Comparison of ENCODE assay signal across 17 cellular contexts in the genomic region with DNA sequence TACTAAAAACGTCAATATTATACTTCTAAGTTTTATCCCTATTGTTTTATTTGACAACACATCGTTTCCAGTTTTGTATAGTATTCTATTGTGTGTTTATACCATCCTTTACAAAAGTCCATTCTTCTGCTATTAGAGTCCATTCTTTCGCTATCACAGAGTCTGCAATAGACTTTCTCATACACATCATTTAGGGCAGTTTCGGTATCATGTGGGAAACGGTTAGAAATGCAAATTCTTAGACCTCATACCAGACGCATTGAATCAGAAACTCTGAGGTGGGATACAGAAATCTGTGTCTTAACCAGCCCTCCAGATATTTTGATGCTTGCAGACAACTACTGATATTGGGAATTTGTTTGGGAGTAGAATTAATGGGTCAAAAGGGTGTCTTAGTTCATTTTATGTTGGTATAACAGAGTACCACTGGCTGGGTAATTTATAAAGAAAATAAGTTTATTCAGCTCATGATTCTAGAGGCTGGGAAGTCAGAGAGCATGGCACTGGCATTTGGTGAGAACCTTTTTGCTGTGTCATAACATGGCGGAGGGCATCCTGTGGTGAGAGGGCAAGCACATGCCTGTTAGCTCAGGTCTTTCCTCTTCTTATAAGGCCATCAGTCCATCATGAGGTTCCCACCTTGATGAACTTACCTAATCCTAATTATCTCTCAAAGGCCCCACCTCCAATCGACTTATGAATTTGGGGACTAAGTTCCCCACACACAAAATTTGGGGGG. TPM values are rescaled to one million over a fixed set of nuclear protein-coding genes. Genes with fewer than 3 reads are reported as not detected.
DNase-seq lines count a peak whose midpoint lies in the region; ATAC-seq and TF ChIP-seq lines count a peak whose summit lies in the region.
"Had no signal": no experiment of that assay in that cellular context is flagged by ENCODE, and none has a peak within 500 bp of the region (broad histone marks: within the 10 kb centered on the region; RNA-seq: fewer than 3 reads in every experiment).

No MANE protein-coding gene starts in this region.

- intact Hi-C loops in prostate gland (cut with DNase I) = no loop called here

- WGBS in prostate gland = 86% methylated on average over 8 of the region's 8 CpGs

- ATAC-seq in GM19043 (IDR thresholded peaks at IDR 0.05; ENCODE audit: low read depth, unreplicated experiment) (peak; percentile 87), GM21786 (IDR thresholded peaks at IDR 0.05; ENCODE audit: unreplicated experiment) (peak; percentile 90), HG03139 (IDR thresholded peaks at IDR 0.05; ENCODE audit: unreplicated experiment) (peak; percentile 73), left lobe of liver (no peak)

- no peak for TF ChIP-seq POLR2A in prostate gland (IDR thresholded peaks at IDR 0.05)

- DNase-seq in GM06990 (ENCODE audit: extremely low read depth, insufficient read length) (peak; percentile 65), left lobe of liver (ENCODE audit: low spot score) (no peak), dermis blood vessel endothelial cell (no peak), prostate gland (ENCODE audit: low spot score) (no peak)
- no peak for DNase-seq in stimulated activated CD4-positive, alpha-beta T cell treated with anti-CD3 and anti-CD28 coated beads, Interleukin-2, amount 100 ng/mL, for 48 hours
- DNase-seq: ACHN, activated B cell treated with CpG ODN at 0.5 μM for 24 hours, DMS79, esophagus squamous epithelium, NCI-H446, SHP77, uterus had no signal

- no peak overlapping the region for H3K27ac ChIP-seq in prostate gland
- H3K27ac ChIP-seq: esophagus squamous epithelium, uterus had no signal

- H3K36me3 ChIP-seq in GM06990 (ENCODE audit: control insufficient read depth, insufficient read depth, low read length) (no peaks in the 10 kb centered on the region), prostate gland (no peaks in the 10 kb centered on the region)
- H3K36me3 ChIP-seq: esophagus squamous epithelium, uterus had no signal

- TF ChIP-seq CTCF in GM06990 (IDR thresholded peaks at IDR 0.05; ENCODE audit: insufficient read depth, low read length, poor library complexity, severe bottlenecking) (no peak), prostate gland (IDR thresholded peaks at IDR 0.05) (no peak)

- H3K27me3 ChIP-seq in GM06990 (replicated peaks; ENCODE audit: control insufficient read depth, insufficient read depth, low read length) = no peaks in the 10 kb centered on the region
- H3K27me3 ChIP-seq in prostate gland (replicated peaks; ENCODE audit: insufficient read depth) = no peaks in the 10 kb centered on the region
- H3K27me3 ChIP-seq: esophagus squamous epithelium, uterus had no signal

- peaks cover 8% of the 10 kb centered on the region for H3K4me1 ChIP-seq in prostate gland (replicated peaks)
- H3K4me1 ChIP-seq: uterus had no signal

- H3K4me3 ChIP-seq in GM06990 (replicated peaks; ENCODE audit: low read depth, low read length) (no peak overlapping the region), prostate gland (no peak overlapping the region)
- H3K4me3 ChIP-seq: esophagus squamous epithelium, uterus had no signal

- H3K9me3 ChIP-seq in prostate gland = no peaks in the 10 kb centered on the region
- H3K9me3 ChIP-seq: esophagus squamous epithelium, uterus had no signal

RNA-seq across cellular contexts. Expression of a gene that starts 21.1 kb away (rescaled TPM):
- total RNA-seq in left lobe of liver = not detected
- not detected in 2 replicates for total RNA-seq in dermis blood vessel endothelial cell
- total RNA-seq in prostate gland = 1 to 10 TPM; 1.5 to 5.9 TPM
- total RNA-seq: activated B cell treated with CpG ODN at 0.5 μM for 24 hours, esophagus squamous epithelium, H4, LHCN-M2, uterus had no signal
